In the genomic region with DNA sequence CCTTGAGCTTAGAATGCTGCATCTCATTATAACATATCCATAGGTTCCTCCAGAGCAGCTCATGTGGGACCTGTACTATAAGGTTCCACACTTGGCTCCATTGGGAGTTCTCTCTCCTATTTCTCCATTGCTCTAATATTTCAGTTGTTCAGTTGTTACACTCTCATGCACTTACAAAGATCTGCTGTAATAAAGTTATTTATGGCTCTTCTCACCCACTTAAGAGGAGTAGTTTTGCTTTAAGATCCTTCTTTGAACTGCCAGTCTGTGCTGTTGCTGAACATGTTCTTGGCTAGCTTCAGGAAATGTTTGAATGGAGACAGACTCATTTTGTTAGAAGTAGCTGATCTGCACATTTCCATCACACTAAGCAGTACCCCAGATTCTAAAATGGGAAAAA, we compare ENCODE assay signal across 16 cellular contexts.
A peak's percentile ranks its signal among the peaks of the same experiment; 100 is the strongest.
DNase-seq lines count a peak whose midpoint lies in the region; ATAC-seq and TF ChIP-seq lines count a peak whose summit lies in the region.
"Had no signal": no experiment of that assay in that cellular context is flagged by ENCODE, and none has a peak within 500 bp of the region (broad histone marks: within the 10 kb centered on the region; RNA-seq: fewer than 3 reads in every experiment).

No MANE protein-coding gene starts in this region.

- TF ChIP-seq CTCF in cardiac muscle cell (IDR thresholded peaks at IDR 0.05; ENCODE audit: low read depth, low read length) (no peak), left ventricle myocardium inferior (IDR thresholded peaks at IDR 0.05; ENCODE audit: borderline replicate concordance) (no peak), chondrocyte (IDR thresholded peaks at IDR 0.05) (no peak), spleen (IDR thresholded peaks at IDR 0.05 in 8 of 11, conservative IDR thresholded peaks at IDR 0.05 in 3 of 11) (no peak)

- H3K27ac Mint-ChIP-seq in chondrocyte (ENCODE audit: unreplicated experiment) (peak overlapping the region; percentile 25), memory B cell (peak overlapping the region; percentile 22)
- peak overlapping the region; percentile 11 for H3K27ac Mint-ChIP-seq in stimulated activated memory B cell treated with anti-CD40 and anti-IgM and Interleukin-4, amounts not matched to agents 10 μg/mL and 1 μg/mL and 100 μg/mL, for 72 hours
- H3K27ac Mint-ChIP-seq: CD4-positive, alpha-beta memory T cell had no signal

- no peak for TF ChIP-seq POLR2A in spleen (IDR thresholded peaks at IDR 0.05)

- no peaks in the 10 kb centered on the region for H3K36me3 ChIP-seq in cardiac muscle cell
- H3K36me3 ChIP-seq in left ventricle myocardium inferior, result no peaks in the 10 kb centered on the region
- H3K36me3 ChIP-seq in spleen, result no peaks in the 10 kb centered on the region
- H3K36me3 ChIP-seq: BE2C had no signal

- no peaks in the 10 kb centered on the region for H3K27me3 ChIP-seq in cardiac muscle cell
- no peaks in the 10 kb centered on the region for H3K27me3 ChIP-seq in left ventricle myocardium inferior (ENCODE audit: low read depth)
- H3K27me3 ChIP-seq in spleen (replicated peaks in 1 of 7), result no peaks in the 10 kb centered on the region
- H3K27me3 ChIP-seq: BE2C had no signal

- H3K4me1 Mint-ChIP-seq in chondrocyte (ENCODE audit: low read depth), result peaks cover 29% of the 10 kb centered on the region
- H3K4me1 Mint-ChIP-seq in memory B cell, result peaks cover 45% of the 10 kb centered on the region
- peaks cover 53% of the 10 kb centered on the region for H3K4me1 Mint-ChIP-seq in stimulated activated memory B cell treated with anti-CD40 and anti-IgM and Interleukin-4, amounts not matched to agents 10 μg/mL and 1 μg/mL and 100 μg/mL, for 72 hours
- H3K4me1 Mint-ChIP-seq: CD4-positive, alpha-beta memory T cell had no signal

- H3K9me3 ChIP-seq in cardiac muscle cell (ENCODE audit: low read depth) (no peaks in the 10 kb centered on the region), left ventricle myocardium inferior (replicated peaks) (no peaks in the 10 kb centered on the region), spleen (no peaks in the 10 kb centered on the region)
- H3K9me3 ChIP-seq: BE2C had no signal

- H3K27ac ChIP-seq in cardiac muscle cell (peak overlapping the region; percentile 35), left ventricle myocardium inferior (replicated peaks) (no peak overlapping the region), spleen (no peak overlapping the region)
- H3K27ac ChIP-seq: C4-2B, GM23248 had no signal

- H3K4me1 ChIP-seq in cardiac muscle cell (ENCODE audit: low read depth) (peaks cover 25% of the 10 kb centered on the region), left ventricle myocardium inferior (peaks cover 37% of the 10 kb centered on the region), spleen (no peaks in the 10 kb centered on the region)
- H3K4me1 ChIP-seq: BE2C had no signal

- ATAC-seq in memory B cell (ENCODE audit: low read depth) (no peak), HG03520 (IDR thresholded peaks at IDR 0.05; ENCODE audit: unreplicated experiment) (no peak)
- no peak for ATAC-seq in stimulated activated memory B cell treated with anti-CD40 and anti-IgM and Interleukin-4, amounts not matched to agents 10 μg/mL and 1 μg/mL and 100 μg/mL, for 72 hours

- intact Hi-C loops in left ventricle myocardium inferior (cut with micrococcal nuclease), result no loop called here
- intact Hi-C loops in spleen (cut with DNase I; ENCODE audit: low total_unique reads), result no loop called here

- H3K4me3 ChIP-seq in cardiac muscle cell (no peak overlapping the region), left ventricle myocardium inferior (no peak overlapping the region), spleen (no peak overlapping the region)
- H3K4me3 ChIP-seq: GM23248 had no signal

- H3K4me3 Mint-ChIP-seq in chondrocyte (ENCODE audit: unreplicated experiment) (no peak overlapping the region), memory B cell (no peak overlapping the region)
- no peak overlapping the region for H3K4me3 Mint-ChIP-seq in stimulated activated memory B cell treated with anti-CD40 and anti-IgM and Interleukin-4, amounts not matched to agents 10 μg/mL and 1 μg/mL and 100 μg/mL, for 72 hours
- H3K4me3 Mint-ChIP-seq: CD4-positive, alpha-beta memory T cell had no signal

- H3K27me3 Mint-ChIP-seq in chondrocyte (ENCODE audit: low read depth), result no peaks in the 10 kb centered on the region
- no peaks in the 10 kb centered on the region for H3K27me3 Mint-ChIP-seq in memory B cell
- no peaks in the 10 kb centered on the region for H3K27me3 Mint-ChIP-seq in stimulated activated memory B cell treated with anti-CD40 and anti-IgM and Interleukin-4, amounts not matched to agents 10 μg/mL and 1 μg/mL and 100 μg/mL, for 72 hours
- H3K27me3 Mint-ChIP-seq: CD4-positive, alpha-beta memory T cell had no signal

- H3K36me3 Mint-ChIP-seq in chondrocyte (ENCODE audit: low read depth) (peaks cover 1% of the 10 kb centered on the region), memory B cell (peaks cover 23% of the 10 kb centered on the region)
- peaks cover 17% of the 10 kb centered on the region for H3K36me3 Mint-ChIP-seq in stimulated activated memory B cell treated with anti-CD40 and anti-IgM and Interleukin-4, amounts not matched to agents 10 μg/mL and 1 μg/mL and 100 μg/mL, for 72 hours
- H3K36me3 Mint-ChIP-seq: CD4-positive, alpha-beta memory T cell had no signal

- no peaks in the 10 kb centered on the region for H3K9me3 Mint-ChIP-seq in chondrocyte (ENCODE audit: low read depth)
- no peaks in the 10 kb centered on the region for H3K9me3 Mint-ChIP-seq in memory B cell
- H3K9me3 Mint-ChIP-seq in stimulated activated memory B cell treated with anti-CD40 and anti-IgM and Interleukin-4, amounts not matched to agents 10 μg/mL and 1 μg/mL and 100 μg/mL, for 72 hours, result no peaks in the 10 kb centered on the region

- peak in 1 of 2 donors; percentile 38 for DNase-seq in cardiac muscle cell (ENCODE audit: low read depth in 1 of 2, low spot score in 1 of 2)
- no peak for DNase-seq in left ventricle myocardium inferior
- DNase-seq in chondrocyte (ENCODE audit: low spot score), result no peak
- no peak for DNase-seq in memory B cell (ENCODE audit: low spot score in 2 of 2)
- no peak for DNase-seq in NCI-H187 (lab: John Stamatoyannopoulos, UW)
- DNase-seq in spleen, result no peak
- DNase-seq: BE2C; CD4-positive, alpha-beta memory T cell; DND-41; GDM1; GM23248; H7; IMR-90 had no signal
